9 cellular contexts compared by ENCODE assay signal in the genomic region with DNA sequence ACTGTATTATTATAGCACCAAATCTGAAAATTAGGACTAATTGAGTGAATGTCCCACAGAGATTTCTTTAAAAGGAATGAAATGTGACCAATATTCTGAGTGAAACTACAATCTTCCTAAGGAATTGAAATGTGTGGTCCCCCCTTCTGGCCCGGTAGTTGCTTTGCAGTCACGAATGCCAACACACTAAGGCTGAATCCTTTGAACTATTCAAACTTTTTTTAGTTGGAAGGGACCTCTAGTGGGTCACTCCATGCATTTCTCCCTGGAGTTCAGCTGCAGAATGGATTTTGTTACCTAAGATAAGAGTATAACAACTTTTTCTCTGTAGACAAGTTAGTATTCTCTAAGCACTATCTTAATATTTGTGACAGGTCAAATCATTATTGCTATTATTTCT. TPM values are rescaled to one million over a fixed set of nuclear protein-coding genes. Genes with fewer than 3 reads are reported as not detected.
DNase-seq lines count a peak whose midpoint lies in the region; ATAC-seq and TF ChIP-seq lines count a peak whose summit lies in the region.
"Had no signal": no experiment of that assay in that cellular context is flagged by ENCODE, and none has a peak within 500 bp of the region (broad histone marks: within the 10 kb centered on the region; RNA-seq: fewer than 3 reads in every experiment).

No MANE protein-coding gene starts in this region.

- CTCF ChIA-PET in HEK293T (lab: Yijun Ruan, JAX), result no interaction called here

- ATAC-seq in GM19467 (IDR thresholded peaks at IDR 0.05; ENCODE audit: unreplicated experiment), result no peak

- peak; percentile 43 for TF ChIP-seq CTCF in fibroblast of the aortic adventitia (IDR thresholded peaks at IDR 0.05; ENCODE audit: insufficient read depth, low read length)
- TF ChIP-seq CTCF in retinal pigment epithelial cell (conservative IDR thresholded peaks at IDR 0.05; ENCODE audit: low read depth, low read length), result peak; percentile 56
- no peak for TF ChIP-seq CTCF in endothelial cell (IDR thresholded peaks at IDR 0.05; ENCODE audit: unreplicated experiment)
- TF ChIP-seq CTCF in esophagus squamous epithelium (IDR thresholded peaks at IDR 0.05), result no peak

- intact Hi-C loops in esophagus squamous epithelium (cut with DNase I), result no loop called here

- WGBS in esophagus squamous epithelium, 2 donors, result 25 to 45% methylated on average over 2 of the region's 2 CpGs

- H3K4me1 Mint-ChIP-seq in endothelial cell (ENCODE audit: unreplicated experiment), result peaks cover 12% of the 10 kb centered on the region

- H3K27me3 Mint-ChIP-seq in endothelial cell (ENCODE audit: unreplicated experiment), result peaks cover 13% of the 10 kb centered on the region

- peak overlapping the region in 1 of 4 donors; percentile 11 for H3K27ac ChIP-seq in esophagus squamous epithelium
- H3K27ac ChIP-seq: SK-N-MC had no signal

- H3K4me3 ChIP-seq in fibroblast of the aortic adventitia (ENCODE audit: low read depth, low read length) (peak overlapping the region; percentile 84), retinal pigment epithelial cell (ENCODE audit: low read length) (no peak overlapping the region), esophagus squamous epithelium (no peak overlapping the region)
- H3K4me3 ChIP-seq: SK-N-MC had no signal

- peaks cover 6 to 19% (median 7%) of the 10 kb centered on the region in 3 donors for H3K4me1 ChIP-seq in esophagus squamous epithelium

- H3K36me3 ChIP-seq in esophagus squamous epithelium, result no peaks in the 10 kb centered on the region

- no peak overlapping the region for H3K27ac Mint-ChIP-seq in endothelial cell (ENCODE audit: unreplicated experiment)

- peaks cover 0 to 58% (median 2%) of the 10 kb centered on the region in 4 donors for H3K27me3 ChIP-seq in esophagus squamous epithelium

- DNase-seq in HEK293T (ENCODE audit: extremely low spot score), result peak; percentile 21
- peak; percentile 50 for DNase-seq in RKO (ENCODE audit: low spot score)
- DNase-seq in fibroblast of the aortic adventitia (ENCODE audit: low read depth), result peak; percentile 68
- no peak for DNase-seq in retinal pigment epithelial cell (ENCODE audit: low read depth)
- DNase-seq in endothelial cell (ENCODE audit: low spot score), result no peak
- no peak for DNase-seq in esophagus squamous epithelium (lab: John Stamatoyannopoulos, UW)
- DNase-seq: activated CD4-positive, alpha-beta T cell treated with anti-CD3 and anti-CD28 coated beads for 1 hour had no signal

- H3K9me3 ChIP-seq in esophagus squamous epithelium, result no peaks in the 10 kb centered on the region

- POLR2A ChIA-PET in HEK293T (lab: Yijun Ruan, JAX), result no interaction called here

- no peak for TF ChIP-seq POLR2A in esophagus squamous epithelium (IDR thresholded peaks at IDR 0.05)

- H3K36me3 Mint-ChIP-seq in endothelial cell (ENCODE audit: low read depth, unreplicated experiment), result no peaks in the 10 kb centered on the region

- no peaks in the 10 kb centered on the region for H3K9me3 Mint-ChIP-seq in endothelial cell (ENCODE audit: unreplicated experiment)

- no peak overlapping the region for H3K4me3 Mint-ChIP-seq in endothelial cell (ENCODE audit: unreplicated experiment)

TF ChIP-seq in HEK293T, 16 proteins besides CTCF, POLR2A, EP300 and RAD21:
- TF ChIP-seq LEF1 (IDR thresholded peaks at IDR 0.05; ENCODE audit: borderline replicate concordance), result no peak
- no peak for TF ChIP-seq SUZ12 (IDR thresholded peaks at IDR 0.05)

RNA-seq across cellular contexts. Expression of a gene that starts 2.8 kb away (rescaled TPM):
- 7.4 and 103 TPM in 2 replicates for total RNA-seq in fibroblast of the aortic adventitia (ENCODE audit: low replicate concordance)
- 0.15 TPM for total RNA-seq in endothelial cell (ENCODE audit: unreplicated experiment)
- 1 to 10 TPM; 1.5 to 5.0 (median 4.2) TPM for total RNA-seq in esophagus squamous epithelium

Comparison
In these comparisons a context has a peak if more than half of its experiments do, and no peak if none do; other contexts are left out.
1. DNase-seq: peak in HEK293T (single experiment), RKO (single experiment) and fibroblast of the aortic adventitia (single experiment); none in retinal pigment epithelial cell (single experiment), endothelial cell (single experiment) and esophagus squamous epithelium (single experiment).
2. CTCF ChIP-seq: peak in fibroblast of the aortic adventitia (single experiment) and retinal pigment epithelial cell (single experiment); none in endothelial cell (single experiment) and esophagus squamous epithelium (0 of 6).